1 cellular context compared by ENCODE assay signal in genomic region chr5:88484367-88484766, GRCh38.
TF ChIP-seq lines count a peak whose summit lies in the region.

No MANE protein-coding gene starts in this region.

TF ChIP-seq in GM23338, 12 proteins besides CTCF, POLR2A, EP300 and RAD21 (continued from another document):
- TF ChIP-seq ETS1 (IDR thresholded peaks at IDR 0.05): no peak
- no peak for TF ChIP-seq REST (IDR thresholded peaks at IDR 0.05; ENCODE audit: unreplicated experiment)
- no peak for TF ChIP-seq NANOG (IDR thresholded peaks at IDR 0.05; ENCODE audit: borderline replicate concordance)
- no peak for TF ChIP-seq EZH2phosphoT487 (IDR thresholded peaks at IDR 0.05; ENCODE audit: unreplicated experiment)
- no peak for TF ChIP-seq EZH2 (IDR thresholded peaks at IDR 0.05; ENCODE audit: low read depth, unreplicated experiment)
